Comparison of ENCODE assay signal across 28 cellular contexts in genomic region chrX:153622661-153623309, GRCh38. TPM values are rescaled to one million over a fixed set of nuclear protein-coding genes. Genes with fewer than 3 reads are reported as not detected.
"Had no signal": no experiment of that assay in that cellular context is flagged by ENCODE, and none has a peak within 500 bp of the region (broad histone marks: within the 10 kb centered on the region; RNA-seq: fewer than 3 reads in every experiment).

No MANE protein-coding gene starts in this region.

- H3K27me3 Mint-ChIP-seq: activated CD8-positive, alpha-beta T cell treated with anti-CD3 and anti-CD28 coated beads for 36 hours had no signal

- H3K9me3 Mint-ChIP-seq: activated CD4-positive, alpha-beta T cell treated with anti-CD3 and anti-CD28 coated beads, Interleukin-2, amount 10 ng/mL, durations not matched to agents 24 days and 14 days; activated CD8-positive, alpha-beta T cell treated with anti-CD3 and anti-CD28 coated beads for 36 hours; activated naive CD8-positive, alpha-beta T cell treated with anti-CD3 and anti-CD28 coated beads, Interleukin-2, amount 50 U/mL, for 24 hours; naive thymus-derived CD4-positive, alpha-beta T cell; stimulated activated memory B cell treated with anti-CD40 and anti-IgM and Interleukin-4, amounts not matched to agents 10 μg/mL and 1 μg/mL and 100 μg/mL, for 72 hours had no signal

- H3K9me3 ChIP-seq: body of pancreas, stomach, uterus had no signal

- DNase-seq: activated CD4-positive, alpha-beta T cell treated with anti-CD3 and anti-CD28 coated beads, Interleukin-2, amount 10 ng/mL, durations not matched to agents 24 days and 14 days; activated CD8-positive, alpha-beta memory T cell treated with anti-CD3 and anti-CD28 coated beads, Interleukin-2, amount 10 ng/mL, durations not matched to agents 7 days and 5 days; activated CD8-positive, alpha-beta T cell treated with anti-CD3 and anti-CD28 coated beads for 36 hours; activated gamma-delta T cell; activated naive CD4-positive, alpha-beta T cell treated with anti-CD3 and anti-CD28 coated beads, Interleukin-2, amount 50 U/mL, for 16 hours; activated naive CD8-positive, alpha-beta T cell treated with anti-CD3 and anti-CD28 coated beads, Interleukin-2, amount 50 U/mL, for 24 hours; activated T-cell treated with anti-CD3 and anti-CD28 coated beads for 4 hours; anterior cingulate cortex; erythroblast; foreskin keratinocyte; glutamatergic neuron; hippocampal formation; left cardiac atrium; naive thymus-derived CD4-positive, alpha-beta T cell; stimulated activated CD4-positive, alpha-beta T cell treated with anti-CD3 and anti-CD28 coated beads, Interleukin-2, amount 100 ng/mL, for 24 hours; stomach; trophoblast cell had no signal

- H3K4me3 Mint-ChIP-seq: activated CD4-positive, alpha-beta T cell treated with anti-CD3 and anti-CD28 coated beads, Interleukin-2, amount 10 ng/mL, durations not matched to agents 24 days and 14 days; activated CD8-positive, alpha-beta memory T cell treated with anti-CD3 and anti-CD28 coated beads, Interleukin-2, amount 10 ng/mL, durations not matched to agents 7 days and 5 days; activated CD8-positive, alpha-beta T cell treated with anti-CD3 and anti-CD28 coated beads for 36 hours; activated naive CD8-positive, alpha-beta T cell treated with anti-CD3 and anti-CD28 coated beads, Interleukin-2, amount 50 U/mL, for 24 hours; naive thymus-derived CD4-positive, alpha-beta T cell; stimulated activated memory B cell treated with anti-CD40 and anti-IgM and Interleukin-4, amounts not matched to agents 10 μg/mL and 1 μg/mL and 100 μg/mL, for 72 hours had no signal

- ATAC-seq: activated CD4-positive, CD25-positive, alpha-beta regulatory T cell treated with anti-CD3 and anti-CD28 coated beads, Interleukin-2, amount 50 U/mL, for 24 hours; activated CD8-positive, alpha-beta memory T cell treated with anti-CD3 and anti-CD28 coated beads, Interleukin-2, amount 10 ng/mL, durations not matched to agents 7 days and 5 days; activated CD8-positive, alpha-beta T cell treated with anti-CD3 and anti-CD28 coated beads for 36 hours; activated naive CD8-positive, alpha-beta T cell treated with anti-CD3 and anti-CD28 coated beads, Interleukin-2, amount 50 U/mL, for 24 hours; body of pancreas; foreskin keratinocyte; naive thymus-derived CD4-positive, alpha-beta T cell; stimulated activated memory B cell treated with anti-CD40 and anti-IgM and Interleukin-4, amounts not matched to agents 10 μg/mL and 1 μg/mL and 100 μg/mL, for 72 hours had no signal

- H3K27me3 ChIP-seq: body of pancreas, foreskin keratinocyte, uterus had no signal

- H3K4me1 ChIP-seq: body of pancreas, foreskin keratinocyte, stomach, uterus had no signal

- H3K36me3 ChIP-seq: cardiac muscle cell, stomach, uterus had no signal

- H3K27ac ChIP-seq: body of pancreas, cardiac muscle cell, foreskin keratinocyte, skin epidermis, stomach, uterus had no signal

- H3K36me3 Mint-ChIP-seq: activated CD8-positive, alpha-beta memory T cell treated with anti-CD3 and anti-CD28 coated beads, Interleukin-2, amount 10 ng/mL, durations not matched to agents 7 days and 5 days; naive thymus-derived CD4-positive, alpha-beta T cell; stimulated activated memory B cell treated with anti-CD40 and anti-IgM and Interleukin-4, amounts not matched to agents 10 μg/mL and 1 μg/mL and 100 μg/mL, for 72 hours had no signal

- H3K4me3 ChIP-seq: body of pancreas, cardiac muscle cell, lung, skin epidermis, stomach, uterus had no signal

- H3K4me1 Mint-ChIP-seq: activated CD4-positive, alpha-beta T cell treated with anti-CD3 and anti-CD28 coated beads, Interleukin-2, amount 10 ng/mL, durations not matched to agents 24 days and 14 days; activated CD8-positive, alpha-beta memory T cell treated with anti-CD3 and anti-CD28 coated beads, Interleukin-2, amount 10 ng/mL, durations not matched to agents 7 days and 5 days; activated naive CD8-positive, alpha-beta T cell treated with anti-CD3 and anti-CD28 coated beads, Interleukin-2, amount 50 U/mL, for 24 hours; naive thymus-derived CD4-positive, alpha-beta T cell; stimulated activated memory B cell treated with anti-CD40 and anti-IgM and Interleukin-4, amounts not matched to agents 10 μg/mL and 1 μg/mL and 100 μg/mL, for 72 hours had no signal

- H3K27ac Mint-ChIP-seq: activated CD4-positive, alpha-beta T cell treated with anti-CD3 and anti-CD28 coated beads, Interleukin-2, amount 10 ng/mL, durations not matched to agents 24 days and 14 days; activated CD8-positive, alpha-beta memory T cell treated with anti-CD3 and anti-CD28 coated beads, Interleukin-2, amount 10 ng/mL, durations not matched to agents 7 days and 5 days; activated CD8-positive, alpha-beta T cell treated with anti-CD3 and anti-CD28 coated beads for 36 hours; activated naive CD8-positive, alpha-beta T cell treated with anti-CD3 and anti-CD28 coated beads, Interleukin-2, amount 50 U/mL, for 24 hours; naive thymus-derived CD4-positive, alpha-beta T cell; stimulated activated memory B cell treated with anti-CD40 and anti-IgM and Interleukin-4, amounts not matched to agents 10 μg/mL and 1 μg/mL and 100 μg/mL, for 72 hours had no signal

RNA-seq across cellular contexts. Expression of gene DUSP9, which starts 24.2 kb away (rescaled TPM):
- total RNA-seq: body of pancreas; chondrocyte; fibroblast of lung; left cardiac atrium; naive thymus-derived CD4-positive, alpha-beta T cell; T-helper 2 cell treated with Interferon-gamma antibody and Interleukin-4, amounts not matched to agents 100 ng/mL and 5 ng/mL, for 36 hours had no signal

RNA-seq across cellular contexts. Expression of gene PNCK, which starts 50.8 kb away (rescaled TPM):
- total RNA-seq: activated CD8-positive, alpha-beta memory T cell treated with anti-CD3 and anti-CD28 coated beads, Interleukin-2, amount 10 ng/mL, durations not matched to agents 7 days and 5 days; body of pancreas; foreskin keratinocyte; pulmonary artery endothelial cell; T-helper 2 cell treated with Interferon-gamma antibody and Interleukin-4, amounts not matched to agents 100 ng/mL and 5 ng/mL, for 36 hours had no signal
